9 cellular contexts compared by ENCODE assay signal in genomic region chr7:31811650-31812461, GRCh38.
A peak's percentile ranks its signal among the peaks of the same experiment; 100 is the strongest.
DNase-seq lines count a peak whose midpoint lies in the region; ATAC-seq and TF ChIP-seq lines count a peak whose summit lies in the region.
"Had no signal": no experiment of that assay in that cellular context is flagged by ENCODE, and none has a peak within 500 bp of the region (broad histone marks: within the 10 kb centered on the region; RNA-seq: fewer than 3 reads in every experiment).

No MANE protein-coding gene starts in this region.

- H3K27me3 Mint-ChIP-seq in activated naive CD4-positive, alpha-beta T cell treated with anti-CD3 and anti-CD28 coated beads for 36 hours (ENCODE audit: low read depth), result no peaks in the 10 kb centered on the region

- ATAC-seq in HG02759 (IDR thresholded peaks at IDR 0.05; ENCODE audit: unreplicated experiment), result peak; percentile 82
- no peak for ATAC-seq in HG03460 (IDR thresholded peaks at IDR 0.05; ENCODE audit: unreplicated experiment)
- ATAC-seq: naive thymus-derived CD8-positive, alpha-beta T cell had no signal

- TF ChIP-seq CTCF in GM12865 (IDR thresholded peaks at IDR 0.05; ENCODE audit: insufficient read depth, low read depth, low read length, missing control alignments), result no peak

- H3K9me3 Mint-ChIP-seq in activated naive CD4-positive, alpha-beta T cell treated with anti-CD3 and anti-CD28 coated beads for 36 hours, result peaks cover 2% of the 10 kb centered on the region

- no peaks in the 10 kb centered on the region for H3K36me3 Mint-ChIP-seq in activated naive CD4-positive, alpha-beta T cell treated with anti-CD3 and anti-CD28 coated beads for 36 hours (ENCODE audit: low read depth)
- H3K36me3 Mint-ChIP-seq: naive thymus-derived CD8-positive, alpha-beta T cell had no signal

- CTCF ChIA-PET in activated naive CD4-positive, alpha-beta T cell treated with anti-CD3 and anti-CD28 coated beads for 36 hours (lab: Charles Lee), result no interaction called here

- no peak overlapping the region for H3K27ac Mint-ChIP-seq in activated naive CD4-positive, alpha-beta T cell treated with anti-CD3 and anti-CD28 coated beads for 36 hours
- H3K27ac Mint-ChIP-seq: naive thymus-derived CD8-positive, alpha-beta T cell had no signal

- no peaks in the 10 kb centered on the region for H3K4me1 Mint-ChIP-seq in activated naive CD4-positive, alpha-beta T cell treated with anti-CD3 and anti-CD28 coated beads for 36 hours (ENCODE audit: low read depth)
- H3K4me1 Mint-ChIP-seq: naive thymus-derived CD8-positive, alpha-beta T cell had no signal

- H3K4me3 Mint-ChIP-seq in activated naive CD4-positive, alpha-beta T cell treated with anti-CD3 and anti-CD28 coated beads for 36 hours, result no peak overlapping the region
- H3K4me3 Mint-ChIP-seq: naive thymus-derived CD8-positive, alpha-beta T cell had no signal

- DNase-seq in GM12865 (ENCODE audit: low read depth) (peak; percentile 20), SKM-1 treated with dmso at 0.1 percent for 144 hours (lab: John Stamatoyannopoulos, UW; ENCODE audit: unreplicated experiment) (peak; percentile 97), medulla oblongata (ENCODE audit: extremely low spot score) (peak; percentile 66), NCI-H146 (lab: John Stamatoyannopoulos, UW) (no peak)
- DNase-seq in stimulated activated CD4-positive, alpha-beta T cell treated with anti-CD3 and anti-CD28 coated beads, Interleukin-2, amount 100 ng/mL, for 48 hours, result no peak
- DNase-seq in activated naive CD4-positive, alpha-beta T cell treated with anti-CD3 and anti-CD28 coated beads for 36 hours, result no peak
- DNase-seq: naive thymus-derived CD8-positive, alpha-beta T cell had no signal

- H3K4me3 ChIP-seq in GM12865 (ENCODE audit: low read depth, low read length), result no peak overlapping the region

- intact Hi-C loops in activated naive CD4-positive, alpha-beta T cell treated with anti-CD3 and anti-CD28 coated beads for 36 hours (cut with micrococcal nuclease), result no loop called here

Comparison
In these comparisons a context has a peak if more than half of its experiments do, and no peak if none do; other contexts are left out.
1. DNase-seq: peak in GM12865 (single experiment), SKM-1 treated with dmso at 0.1 percent for 144 hours (single experiment) and medulla oblongata (single experiment); none in NCI-H146 (single experiment), stimulated activated CD4-positive, alpha-beta T cell treated with anti-CD3 and anti-CD28 coated beads, Interleukin-2, amount 100 ng/mL, for 48 hours (0 of 2) and activated naive CD4-positive, alpha-beta T cell treated with anti-CD3 and anti-CD28 coated beads for 36 hours (single experiment).